In the genomic region with DNA sequence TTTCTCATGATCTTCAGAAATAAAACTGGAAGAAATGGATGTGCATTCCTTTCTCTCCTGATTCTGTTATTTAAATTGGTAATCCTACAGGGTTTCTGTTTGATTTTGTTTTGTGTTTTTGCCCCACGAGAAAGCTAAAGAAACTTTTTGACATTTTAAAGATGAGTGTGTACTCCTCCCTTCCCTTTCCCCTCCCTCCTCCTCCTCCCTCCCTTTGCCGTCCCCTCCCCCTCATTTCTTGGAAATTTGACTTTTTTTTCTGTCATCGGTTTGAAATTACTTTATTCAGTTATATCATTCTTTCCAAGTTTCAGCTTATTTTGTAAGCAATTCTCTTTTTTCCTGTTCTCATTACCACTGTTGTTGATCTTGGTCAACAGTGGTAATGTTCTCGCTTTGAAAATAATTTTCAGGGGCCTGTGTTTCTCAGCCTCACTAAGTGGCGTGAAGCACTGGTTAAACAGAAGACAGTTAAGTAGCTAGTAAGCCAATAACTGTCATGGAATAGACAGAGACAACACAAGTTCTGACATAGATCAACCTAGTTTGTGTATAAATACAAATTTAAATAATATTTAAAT, we compare ENCODE assay signal across 1 cellular context.
TF ChIP-seq lines count a peak whose summit lies in the region.

No MANE protein-coding gene starts in this region.

TF ChIP-seq in GM23338, 12 proteins besides CTCF, POLR2A, EP300 and RAD21 (continued from another document):
- TF ChIP-seq REST (IDR thresholded peaks at IDR 0.05; ENCODE audit: unreplicated experiment) (no peak), ZNF114 (CRISPR knock-in tag; IDR thresholded peaks at IDR 0.05) (no peak), STAT1 (IDR thresholded peaks at IDR 0.05; ENCODE audit: unreplicated experiment) (no peak), EZH2 (IDR thresholded peaks at IDR 0.05; ENCODE audit: low read depth, unreplicated experiment) (no peak)
